ENCODE assay signal across 1 cellular context in genomic region chr1:184051485-184052193, GRCh38.
A peak's percentile ranks its signal among the peaks of the same experiment; 100 is the strongest.
TF ChIP-seq lines count a peak whose summit lies in the region.

Gene TSEN15 (plus strand): TSS chr1:184051730. CDS start chr1:184051756, 26 bp downstream.

TF ChIP-seq in GM12878, 131 proteins besides CTCF, POLR2A, EP300 and RAD21 (continued from another document and continues in another):
- TF ChIP-seq HDAC2 (IDR thresholded peaks at IDR 0.05) = 0 out of 2 replicates have a peak, but pooled peaks have one; percentile 64
- no peak for TF ChIP-seq STAT3 (IDR thresholded peaks at IDR 0.05; ENCODE audit: low read depth, low read length)
- 0 out of 4 replicates have a peak, but pooled peaks of 1 of the 2 experiments have one; percentile 47 for TF ChIP-seq ETV6 (conservative IDR thresholded peaks at IDR 0.05 in 1 of 2, IDR thresholded peaks at IDR 0.05 in 1 of 2; ENCODE audit: borderline replicate concordance in 1 of 2, low read depth in 1 of 2)
- peak; percentile 80; the same call in 1 of the 2 replicates for TF ChIP-seq POLR2AphosphoS5 (IDR thresholded peaks at IDR 0.05; ENCODE audit: low read length)
- TF ChIP-seq MEF2A (IDR thresholded peaks at IDR 0.05; ENCODE audit: insufficient read depth, low read depth, low read length) = no peak
- TF ChIP-seq YY1 (IDR thresholded peaks at IDR 0.05; ENCODE audit: low read depth, low read length) = peak; percentile 92
- TF ChIP-seq PML (IDR thresholded peaks at IDR 0.05; ENCODE audit: low read length) = peak; percentile 83
- TF ChIP-seq SKIL (IDR thresholded peaks at IDR 0.05; ENCODE audit: low read depth, poor library complexity, severe bottlenecking) = no peak
- TF ChIP-seq IRF4 (IDR thresholded peaks at IDR 0.05; ENCODE audit: low read depth, low read length) = peak; percentile 75; the same call in 1 of the 2 replicates
- TF ChIP-seq CHD4 (IDR thresholded peaks at IDR 0.05) = no peak
- peak; percentile 93 for TF ChIP-seq IKZF1 (conservative IDR thresholded peaks at IDR 0.05)
- TF ChIP-seq EGR1 (IDR thresholded peaks at IDR 0.05; ENCODE audit: borderline replicate concordance in 1 of 2, low read depth in 2 of 2, low read length in 2 of 2) = peak in 1 of 2 experiments; percentile 44; a peak in 1 of 3 replicates
- TF ChIP-seq PKNOX1 (IDR thresholded peaks at IDR 0.05) = no peak
- TF ChIP-seq TCF12 (IDR thresholded peaks at IDR 0.05; ENCODE audit: low read depth, low read length) = peak; percentile 96
- TF ChIP-seq SUZ12 (IDR thresholded peaks at IDR 0.05; ENCODE audit: unreplicated experiment) = no peak
- TF ChIP-seq ZBTB40 (IDR thresholded peaks at IDR 0.05; ENCODE audit: borderline replicate concordance) = peak; percentile 80
- peak; percentile 66; the same call in 1 of the 2 replicates for TF ChIP-seq RFX5 (IDR thresholded peaks at IDR 0.05; ENCODE audit: low read depth, low read length)
- peak; percentile 90 for TF ChIP-seq BACH1 (IDR thresholded peaks at IDR 0.05; ENCODE audit: borderline replicate concordance)
- TF ChIP-seq SREBF2 (IDR thresholded peaks at IDR 0.05; ENCODE audit: low read length) = no peak
- TF ChIP-seq CEBPB (IDR thresholded peaks at IDR 0.05; ENCODE audit: borderline replicate concordance in 1 of 2, low read depth in 2 of 2, low read length in 2 of 2) = peak in 1 of 2 experiments; percentile 70; a peak in 1 of 4 replicates
- TF ChIP-seq SRF (IDR thresholded peaks at IDR 0.05; ENCODE audit: low read depth in 2 of 2, low read length in 2 of 2) = peak; percentile 7 to 85; a peak in 2 of 4 replicates
- TF ChIP-seq PBX3 (IDR thresholded peaks at IDR 0.05; ENCODE audit: insufficient replicate concordance, low read depth, low read length) = no peak
- peak; percentile 62; the same call in 1 of the 2 replicates for TF ChIP-seq TARDBP (IDR thresholded peaks at IDR 0.05; ENCODE audit: borderline replicate concordance)
- peak; percentile 44 for TF ChIP-seq EED (IDR thresholded peaks at IDR 0.05; ENCODE audit: low read depth)
- no peak for TF ChIP-seq RAD51 (IDR thresholded peaks at IDR 0.05)
- no peak; the same call in 1 of the 2 replicates for TF ChIP-seq CBFB (IDR thresholded peaks at IDR 0.05; ENCODE audit: low read depth)
- no peak for TF ChIP-seq IRF5 (IDR thresholded peaks at IDR 0.05; ENCODE audit: borderline replicate concordance)
- TF ChIP-seq BHLHE40 (IDR thresholded peaks at IDR 0.05; ENCODE audit: borderline replicate concordance in 1 of 2, low read depth in 2 of 2, low read length in 1 of 2) = peak; percentile 49 to 73; a peak in 3 of 4 replicates
- TF ChIP-seq CBX5 (IDR thresholded peaks at IDR 0.05; ENCODE audit: low read depth) = peak; percentile 74; the same call in 1 of the 2 replicates
- TF ChIP-seq NR2C1 (IDR thresholded peaks at IDR 0.05) = peak; percentile 82
- no peak for TF ChIP-seq SREBF1 (IDR thresholded peaks at IDR 0.05; ENCODE audit: low read length)
- TF ChIP-seq MTA3 (IDR thresholded peaks at IDR 0.05; ENCODE audit: borderline replicate concordance, low read length) = no peak
- TF ChIP-seq E4F1 (IDR thresholded peaks at IDR 0.05; ENCODE audit: borderline replicate concordance, partially characterized antibody) = no peak
- TF ChIP-seq PAX5 (IDR thresholded peaks at IDR 0.05; ENCODE audit: borderline replicate concordance, low read depth, low read length) = peak; percentile 61; the same call in 1 of the 2 replicates
- TF ChIP-seq BCL3 (IDR thresholded peaks at IDR 0.05; ENCODE audit: borderline replicate concordance, insufficient read depth, low read depth, low read length, poor library complexity, severe bottlenecking) = peak; percentile 44
- TF ChIP-seq CBX3 (IDR thresholded peaks at IDR 0.05; ENCODE audit: borderline replicate concordance, low read depth) = no peak
- TF ChIP-seq LARP7 (IDR thresholded peaks at IDR 0.05) = peak; percentile 100
- TF ChIP-seq MXI1 (IDR thresholded peaks at IDR 0.05; ENCODE audit: low read depth, low read length) = peak; percentile 91
- no peak for TF ChIP-seq YBX1 (IDR thresholded peaks at IDR 0.05)
- no peak for TF ChIP-seq SP1 (IDR thresholded peaks at IDR 0.05; ENCODE audit: low read depth, low read length)
- peak; percentile 70 for TF ChIP-seq RUNX3 (IDR thresholded peaks at IDR 0.05; ENCODE audit: low read length)
- peak; percentile 97 for TF ChIP-seq ZNF207 (IDR thresholded peaks at IDR 0.05; ENCODE audit: borderline replicate concordance)
- no peak for TF ChIP-seq MYB (IDR thresholded peaks at IDR 0.05; ENCODE audit: borderline replicate concordance, low read depth, low read length)
- TF ChIP-seq ZNF24 (IDR thresholded peaks at IDR 0.05) = peak; percentile 72
- TF ChIP-seq WRNIP1 (IDR thresholded peaks at IDR 0.05; ENCODE audit: borderline replicate concordance, low read depth, low read length) = 0 out of 2 replicates have a peak, but pooled peaks have one; percentile 51
- peak; percentile 96 for TF ChIP-seq TCF3 (IDR thresholded peaks at IDR 0.05; ENCODE audit: borderline replicate concordance, insufficient read depth, low read depth, low read length)
- TF ChIP-seq CHD2 (IDR thresholded peaks at IDR 0.05; ENCODE audit: borderline replicate concordance, low read depth, low read length) = peak; percentile 50; the same call in 1 of the 2 replicates
- peak; percentile 52; the same call in 1 of the 3 replicates for TF ChIP-seq POU2F2 (IDR thresholded peaks at IDR 0.05; ENCODE audit: borderline replicate concordance, low read depth, low read length)
- TF ChIP-seq JUNB (IDR thresholded peaks at IDR 0.05) = no peak
